In the genomic region with DNA sequence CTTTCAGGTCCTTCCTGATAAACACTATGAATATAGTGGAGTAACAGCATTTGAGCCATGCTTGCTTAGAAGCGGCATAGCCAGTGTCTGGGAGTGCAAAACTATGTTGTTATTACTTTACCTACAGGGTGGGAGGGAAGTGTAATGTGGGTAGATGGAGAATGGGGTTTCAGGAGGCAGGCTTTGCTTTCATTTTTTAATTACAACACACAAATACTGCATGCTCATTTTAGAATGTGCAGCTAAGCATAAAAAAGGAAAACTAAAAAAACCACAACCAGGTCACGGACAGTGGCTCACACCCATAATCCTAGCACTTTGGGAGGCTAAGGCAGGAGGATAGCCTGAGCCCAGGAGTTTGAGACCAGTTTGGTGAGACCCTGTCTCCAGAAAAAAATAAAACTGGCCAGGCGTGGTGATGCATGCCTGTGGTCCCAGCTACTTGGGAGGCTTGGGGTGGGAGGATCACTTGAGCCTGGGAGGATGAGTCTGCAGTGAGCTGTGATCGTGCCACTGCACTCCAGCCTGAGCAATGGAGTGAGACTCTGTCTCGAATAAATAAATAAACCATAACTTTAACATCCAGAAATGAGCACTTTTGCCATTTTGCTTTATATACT, we compare ENCODE assay signal across 17 cellular contexts. TPM values are rescaled to one million over a fixed set of nuclear protein-coding genes. Genes with fewer than 3 reads are reported as not detected.
DNase-seq lines count a peak whose midpoint lies in the region; ATAC-seq lines count a peak whose summit lies in the region.
"Had no signal": no experiment of that assay in that cellular context is flagged by ENCODE, and none has a peak within 500 bp of the region (broad histone marks: within the 10 kb centered on the region; RNA-seq: fewer than 3 reads in every experiment).

No MANE protein-coding gene starts in this region.

- no peaks in the 10 kb centered on the region for H3K27me3 Mint-ChIP-seq in activated CD4-positive, alpha-beta T cell treated with anti-CD3 and anti-CD28 coated beads, Interleukin-2, amount 10 ng/mL, durations not matched to agents 24 days and 14 days

- H3K23ac ChIP-seq in mesendoderm (ENCODE audit: low read length) = no peak overlapping the region

- peak overlapping the region; percentile 88 for H2BK120ac ChIP-seq in mesendoderm (ENCODE audit: low read depth, low read length)

- H4K8ac ChIP-seq in mesendoderm (ENCODE audit: low read depth, low read length) = no peak overlapping the region

- peak overlapping the region; percentile 8 for H3K56ac ChIP-seq in mesendoderm (ENCODE audit: low read length)

- H3K18ac ChIP-seq in mesendoderm (ENCODE audit: low read length) = peak overlapping the region; percentile 86

- peak overlapping the region; percentile 55 for H3K4ac ChIP-seq in mesendoderm (ENCODE audit: low read depth, low read length)

- H3K4me1 Mint-ChIP-seq in activated CD4-positive, alpha-beta T cell treated with anti-CD3 and anti-CD28 coated beads, Interleukin-2, amount 10 ng/mL, durations not matched to agents 24 days and 14 days = peaks cover 22% of the 10 kb centered on the region

- ATAC-seq in GM19452 (IDR thresholded peaks at IDR 0.05; ENCODE audit: unreplicated experiment) = peak; percentile 46

- no peaks in the 10 kb centered on the region for H3K36me3 ChIP-seq in mesendoderm (ENCODE audit: control insufficient read depth, insufficient read depth, low read length)

- H3K4me1 ChIP-seq in mesendoderm (ENCODE audit: control insufficient read depth, low read depth, low read length) = peaks cover 3% of the 10 kb centered on the region

- no peak overlapping the region for H3K4me2 ChIP-seq in mesendoderm (ENCODE audit: low read length)
- H3K4me2 ChIP-seq: KMS-11 had no signal

- no peaks in the 10 kb centered on the region for H3K79me2 ChIP-seq in mesendoderm (ENCODE audit: control insufficient read depth, insufficient read depth, low read length)

- no peaks in the 10 kb centered on the region for H3K79me1 ChIP-seq in mesendoderm (ENCODE audit: low read length)

- intact Hi-C loops in activated CD4-positive, alpha-beta T cell treated with anti-CD3 and anti-CD28 coated beads, Interleukin-2, amount 10 ng/mL, durations not matched to agents 24 days and 14 days (cut with micrococcal nuclease) = no loop called here

- no CpG with 5 or more reads among the region's 5 CpGs for WGBS in mesendoderm (ENCODE audit: extremely low coverage, insufficient coverage, low lambda C conversion rate)

- no peak overlapping the region for H4K5ac ChIP-seq in mesendoderm (ENCODE audit: low read length)

- H3K9ac ChIP-seq in mesendoderm (ENCODE audit: low read length) = no peak overlapping the region
- H3K9ac ChIP-seq: KMS-11 had no signal

- H3K27ac ChIP-seq in mesendoderm (ENCODE audit: low read depth, low read length) = no peak overlapping the region
- H3K27ac ChIP-seq: KMS-11 had no signal

- H2BK15ac ChIP-seq in mesendoderm (replicated peaks; ENCODE audit: low read depth) = peak overlapping the region; percentile 97

- no peak overlapping the region for H2BK5ac ChIP-seq in mesendoderm (ENCODE audit: low read length)

- H3K4me3 Mint-ChIP-seq in activated CD4-positive, alpha-beta T cell treated with anti-CD3 and anti-CD28 coated beads, Interleukin-2, amount 10 ng/mL, durations not matched to agents 24 days and 14 days = peak overlapping the region; percentile 39

- peaks cover 33% of the 10 kb centered on the region for H3K36me3 Mint-ChIP-seq in activated CD4-positive, alpha-beta T cell treated with anti-CD3 and anti-CD28 coated beads, Interleukin-2, amount 10 ng/mL, durations not matched to agents 24 days and 14 days (ENCODE audit: low read depth)

- H2AK5ac ChIP-seq in mesendoderm (ENCODE audit: low read length) = no peak overlapping the region

- no peaks in the 10 kb centered on the region for H3K27me3 ChIP-seq in mesendoderm (ENCODE audit: insufficient read depth, low read length, poor library complexity)

- peaks cover 4% of the 10 kb centered on the region for H3K9me3 Mint-ChIP-seq in activated CD4-positive, alpha-beta T cell treated with anti-CD3 and anti-CD28 coated beads, Interleukin-2, amount 10 ng/mL, durations not matched to agents 24 days and 14 days

- peak overlapping the region; percentile 85 for H3K27ac Mint-ChIP-seq in activated CD4-positive, alpha-beta T cell treated with anti-CD3 and anti-CD28 coated beads, Interleukin-2, amount 10 ng/mL, durations not matched to agents 24 days and 14 days

- no peak overlapping the region for H3K4me3 ChIP-seq in mesendoderm (ENCODE audit: low read length)

- no peak for DNase-seq in activated CD4-positive, alpha-beta T cell treated with anti-CD3 and anti-CD28 coated beads, Interleukin-2, amount 10 ng/mL, durations not matched to agents 24 days and 14 days
- no peak for DNase-seq in activated CD4-positive, alpha-beta T cell treated with anti-CD3 and anti-CD28 coated beads for 48 hours
- DNase-seq in RPMI8226 (peak; percentile 40), mesendoderm (no peak), foreskin melanocyte (no peak)
- no peak for DNase-seq in stimulated activated naive CD4-positive, alpha-beta T cell treated with Interleukin-2 at 50 U/mL for 16 hours (lab: John Stamatoyannopoulos, UW)
- DNase-seq in stimulated activated CD4-positive, alpha-beta T cell treated with anti-CD3 and anti-CD28 coated beads, Interleukin-4, amount 100 ng/mL, for 1 hour = no peak
- DNase-seq: activated naive CD4-positive, alpha-beta T cell treated with anti-CD3 and anti-CD28 coated beads, Interleukin-2, amount 50 U/mL, for 16 hours; GDM1; NCI-H1436 treated with DMSO at 0.1 percent for 48 hours; stimulated activated CD4-positive, alpha-beta T cell treated with anti-CD3 and anti-CD28 coated beads, Interleukin-15, amount 100 ng/mL, for 24 hours; substantia nigra had no signal

RNA-seq across cellular contexts. Expression of a gene that starts 20.2 kb away (rescaled TPM):
- 1.6 and 2.2 TPM in 2 replicates for total RNA-seq in activated CD4-positive, alpha-beta T cell treated with anti-CD3 and anti-CD28 coated beads, Interleukin-2, amount 10 ng/mL, durations not matched to agents 24 days and 14 days
- not detected for polyA plus RNA-seq in mesendoderm (2013, experiment 1 of 2)
- 0.11 TPM for polyA plus RNA-seq in mesendoderm (2013, experiment 2 of 2)
- total RNA-seq: A172; activated CD8-positive, alpha-beta memory T cell treated with anti-CD3 and anti-CD28 coated beads for 36 hours; pulmonary artery endothelial cell had no signal
